Comparison of ENCODE assay signal across 8 cellular contexts in genomic region chr1:184973308-184974085, GRCh38. TPM values are rescaled to one million over a fixed set of nuclear protein-coding genes. Genes with fewer than 3 reads are reported as not detected.
DNase-seq lines count a peak whose midpoint lies in the region; FAIRE-seq and TF ChIP-seq lines count a peak whose summit lies in the region.

No MANE protein-coding gene starts in this region.

- H3K36me3 ChIP-seq in MM.1S (replicated peaks; ENCODE audit: insufficient read depth, low read length), result no peaks in the 10 kb centered on the region
- no peaks in the 10 kb centered on the region for H3K36me3 ChIP-seq in mammary epithelial cell (ENCODE audit: insufficient read depth, low read length)
- no peaks in the 10 kb centered on the region for H3K36me3 ChIP-seq in keratinocyte (ENCODE audit: control insufficient read depth in 2 of 2, extremely low read depth in 1 of 2, insufficient read depth in 2 of 2, low read length in 2 of 2)

- dilution Hi-C loops in mammary epithelial cell (cut with HindIII; ENCODE audit: low sequenced_read_pairs) (no loop called here), keratinocyte (cut with MboI; ENCODE audit: extremely low pct_ligation_motif_present, low sequenced_read_pairs) (no loop called here)

- POLR2A ChIA-PET in HEK293T (lab: Yijun Ruan, JAX), result interaction anchor here (1.1 to 2.8 kb wide), 3 partner anchors 19 to 183 kb away, joined by 3 to 7 read pairs (median 3); partner anchors contain the start of genes SWT1 and TRMT1L

- H3K9me3 ChIP-seq in MM.1S (replicated peaks; ENCODE audit: insufficient read depth, low read length) (no peaks in the 10 kb centered on the region), mammary epithelial cell (replicated peaks; ENCODE audit: insufficient read depth, low read length) (no peaks in the 10 kb centered on the region), keratinocyte (ENCODE audit: control insufficient read depth, low read depth, low read length) (no peaks in the 10 kb centered on the region)

- H3K79me2 ChIP-seq in MM.1S (ENCODE audit: low read length), result no peaks in the 10 kb centered on the region
- H3K79me2 ChIP-seq in mammary epithelial cell (ENCODE audit: insufficient read depth, low read length), result no peaks in the 10 kb centered on the region
- H3K79me2 ChIP-seq in keratinocyte (ENCODE audit: control insufficient read depth, insufficient read depth, low read length), result no peaks in the 10 kb centered on the region

- H3K4me3 ChIP-seq in GM12875 (ENCODE audit: low read depth, low read length) (peak overlapping the region; percentile 86), MM.1S (ENCODE audit: low read length) (peak overlapping the region; percentile 67), mammary epithelial cell (replicated peaks in 1 of 3; ENCODE audit: insufficient read depth in 1 of 3, low read depth in 2 of 3, low read length in 3 of 3) (peak overlapping the region; percentile 74 to 82 (median 81)), keratinocyte (ENCODE audit: control insufficient read depth in 2 of 3, extremely low read depth in 1 of 3, insufficient read depth in 2 of 3, low read depth in 1 of 3, low read length in 3 of 3) (peak overlapping the region; percentile 52 to 67 (median 54))

- H2AFZ ChIP-seq in MM.1S (ENCODE audit: low read length) (peak overlapping the region; percentile 73), mammary epithelial cell (ENCODE audit: low read depth, low read length) (peak overlapping the region; percentile 86), keratinocyte (ENCODE audit: control insufficient read depth, low read length) (peak overlapping the region; percentile 79)

- peaks cover 37% of the 10 kb centered on the region for H3K27me3 ChIP-seq in MM.1S (replicated peaks; ENCODE audit: insufficient read depth, low read length)
- no peaks in the 10 kb centered on the region for H3K27me3 ChIP-seq in mammary epithelial cell (ENCODE audit: insufficient read depth, low read length)
- no peaks in the 10 kb centered on the region for H3K27me3 ChIP-seq in keratinocyte (ENCODE audit: control insufficient read depth, extremely low read depth, insufficient read depth, low read length)

- no peaks in the 10 kb centered on the region for H3K9me1 ChIP-seq in keratinocyte (ENCODE audit: control insufficient read depth, extremely low read depth, insufficient read depth, low read length)

- in situ Hi-C loops in mammary epithelial cell (cut with MboI; ENCODE audit: low sequenced_read_pairs in 2 of 2), result no loop called here

- CTCF ChIA-PET in HEK293T (lab: Yijun Ruan, JAX), result interaction anchor here (0.5 to 1.4 kb wide), 3 partner anchors 11 to 197 kb away, joined by 3 to 6 read pairs (median 3); no protein-coding TSS in a partner anchor
- CTCF ChIA-PET in mammary epithelial cell (lab: Charles Lee; ENCODE audit: low non-redundant PET), result interaction anchor here (0.7 kb wide), 1 partner anchor 1318 kb away, joined by 5 read pairs; no protein-coding TSS in a partner anchor

- 7% methylated on average over 11 of the region's 42 CpGs for WGBS in mammary epithelial cell (ENCODE audit: low coverage, missing lambda C conversion rate)

- intact Hi-C loops in mammary epithelial cell (cut with micrococcal nuclease), result loop anchor here (1.0 to 10.0 kb wide), 6 partner anchors 20 to 249 kb away; partner anchors contain the start of genes SWT1 and TRMT1L

- no peaks in the 10 kb centered on the region for H3K9me2 ChIP-seq in MM.1S (replicated peaks; ENCODE audit: insufficient read depth, low read length)

- peaks cover 5% of the 10 kb centered on the region; the same call in 1 of the 2 replicates for H3F3A ChIP-seq in MM.1S (ENCODE audit: insufficient read depth, low read length)

- BruUV-seq in mammary epithelial cell (replicated peaks; lab: Mats Ljungman, UMichigan), result no TSS peak

- H3K27ac ChIP-seq in MM.1S (ENCODE audit: low read length) (no peak overlapping the region; the same call in 1 of the 2 replicates), mammary epithelial cell (ENCODE audit: insufficient read depth, low read depth, low read length) (peak overlapping the region; percentile 23), keratinocyte (ENCODE audit: control insufficient read depth, insufficient read depth, low read length) (peak overlapping the region; percentile 81)

- H4K20me1 ChIP-seq in MM.1S (ENCODE audit: insufficient read depth, low read length) (no peaks in the 10 kb centered on the region), mammary epithelial cell (ENCODE audit: insufficient read depth, low read length) (no peaks in the 10 kb centered on the region), keratinocyte (ENCODE audit: control insufficient read depth, extremely low read depth, insufficient read depth, low read length) (no peaks in the 10 kb centered on the region)

- DNase-seq in HEK293T (ENCODE audit: extremely low spot score) (peak; percentile 56), MM.1S (peak; percentile 36), UCSD-AML1 (lab: John Stamatoyannopoulos, UW; ENCODE audit: unreplicated experiment) (peak; percentile 70), mammary epithelial cell (peak; percentile 81), keratinocyte (ENCODE audit: low read depth, low spot score) (no peak), hippocampal formation (lab: John Stamatoyannopoulos, UW) (no peak)
- peak in 3 of 4 experiments; percentile 30 to 56 (median 44) for DNase-seq in stimulated activated CD4-positive, alpha-beta T cell treated with anti-CD3 and anti-CD28 coated beads, Interleukin-1b, Interleukin-23, amount 100 ng/mL, for 24 hours (ENCODE audit: low read depth in 4 of 4, low spot score in 1 of 4)

- TF ChIP-seq CTCF in GM12875 (IDR thresholded peaks at IDR 0.05; ENCODE audit: borderline replicate concordance, insufficient read depth, low read depth, low read length) (0 out of 2 replicates have a peak, but pooled peaks have one; percentile 5), MM.1S (IDR thresholded peaks at IDR 0.05; ENCODE audit: low read length) (peak; percentile 14; the same call in 1 of the 2 replicates), mammary epithelial cell (conservative IDR thresholded peaks at IDR 0.05 in 1 of 2, IDR thresholded peaks at IDR 0.05 in 1 of 2; ENCODE audit: extremely low read depth in 1 of 2, insufficient read depth in 1 of 2, low read depth in 1 of 2, low read length in 2 of 2) (no peak), keratinocyte (optimal IDR thresholded peaks at IDR 0.05 in 1 of 3, IDR thresholded peaks at IDR 0.05 in 1 of 3, conservative IDR thresholded peaks at IDR 0.05 in 1 of 3; ENCODE audit: extremely low read depth in 1 of 3, insufficient read depth in 2 of 3, low read length in 3 of 3) (no peak)

- no peak for FAIRE-seq in keratinocyte (lab: Jason Lieb, UNC)

- H3K4me2 ChIP-seq in MM.1S (ENCODE audit: low read depth, low read length), result peak overlapping the region; percentile 84
- H3K4me2 ChIP-seq in mammary epithelial cell (ENCODE audit: insufficient read depth, low read depth, low read length), result peak overlapping the region; percentile 97
- H3K4me2 ChIP-seq in keratinocyte (ENCODE audit: control insufficient read depth, extremely low read depth, insufficient read depth, low read depth, low read length), result peak overlapping the region; percentile 81

- H3K9ac ChIP-seq in MM.1S (ENCODE audit: low read length) (peak overlapping the region; percentile 36; the same call in 1 of the 2 replicates), mammary epithelial cell (ENCODE audit: insufficient read depth, low read length) (peak overlapping the region; percentile 84), keratinocyte (ENCODE audit: control insufficient read depth, extremely low read depth, insufficient read depth, low read length) (peak overlapping the region; percentile 78)

- H3K4me1 ChIP-seq in MM.1S (ENCODE audit: low read length), result 0 out of 2 replicates have a peak, but pooled peaks cover 4% of the 10 kb centered on the region
- H3K4me1 ChIP-seq in mammary epithelial cell (ENCODE audit: insufficient read depth, low read length), result peaks cover 17% of the 10 kb centered on the region
- peaks cover 33% of the 10 kb centered on the region for H3K4me1 ChIP-seq in keratinocyte (ENCODE audit: control insufficient read depth, extremely low read depth, insufficient read depth, low read length)

TF ChIP-seq in HEK293T, 16 proteins besides CTCF, POLR2A, EP300 and RAD21:
- no peak for TF ChIP-seq FOXK2 (IDR thresholded peaks at IDR 0.05)
- TF ChIP-seq L3MBTL2 (conservative IDR thresholded peaks at IDR 0.05), result peak; percentile 87

RNA-seq across cellular contexts. Expression of gene NIBAN1, which starts 0.8 kb away (rescaled TPM):
- total RNA-seq in mammary epithelial cell, result 10 to 100 TPM; 35.8 to 70.3 TPM
- 3.2 TPM for polyA plus RNA-seq in mammary epithelial cell
- 8.3 TPM for polyA minus RNA-seq in mammary epithelial cell
- polyA plus RNA-seq in keratinocyte, result 6.6 to 10.6 TPM (median 7.6 TPM) in 3 replicates
- 14.5 TPM for polyA plus RNA-seq in keratinocyte (2011; ENCODE audit: low read depth)
- 3.9 and 5.7 TPM in 2 replicates for polyA plus RNA-seq in keratinocyte (2011; cell fraction: cytosol; rRNA removed)
- polyA plus RNA-seq in keratinocyte (2011; cell fraction: nucleus; rRNA removed), result 11.3 and 11.6 TPM in 2 replicates
- polyA plus RNA-seq in keratinocyte (2012; ENCODE audit: low replicate concordance), result 9.9 and 18.8 TPM in 2 replicates
- 8.1 to 17.3 TPM (median 8.8 TPM) in 3 replicates for polyA minus RNA-seq in keratinocyte
- 5.4 TPM for polyA minus RNA-seq in keratinocyte (2011; cell fraction: cytosol; rRNA and poly(A)+ RNA removed)
- 10.4 and 18.2 TPM in 2 replicates for polyA minus RNA-seq in keratinocyte (2011; cell fraction: nucleus; rRNA and poly(A)+ RNA removed)

Comparison
In these comparisons a context has a peak if more than half of its experiments do, and no peak if none do; other contexts are left out.
1. CTCF ChIP-seq: peak in GM12875 (single experiment) and MM.1S (single experiment); none in mammary epithelial cell (0 of 2) and keratinocyte (0 of 3).
2. DNase-seq: peak in HEK293T (single experiment), MM.1S (single experiment), UCSD-AML1 (single experiment), mammary epithelial cell (single experiment) and stimulated activated CD4-positive, alpha-beta T cell treated with anti-CD3 and anti-CD28 coated beads, Interleukin-1b, Interleukin-23, amount 100 ng/mL, for 24 hours (3 of 4); none in keratinocyte (single experiment) and hippocampal formation (0 of 2).
3. Peak in every context shown above with its lines, with median percentiles within 50 percentile points of each other: H3K4me3 ChIP-seq, H2AFZ ChIP-seq, H3K4me2 ChIP-seq and H3K9ac ChIP-seq.